ENCODE assay signal across 6 cellular contexts in the genomic region with DNA sequence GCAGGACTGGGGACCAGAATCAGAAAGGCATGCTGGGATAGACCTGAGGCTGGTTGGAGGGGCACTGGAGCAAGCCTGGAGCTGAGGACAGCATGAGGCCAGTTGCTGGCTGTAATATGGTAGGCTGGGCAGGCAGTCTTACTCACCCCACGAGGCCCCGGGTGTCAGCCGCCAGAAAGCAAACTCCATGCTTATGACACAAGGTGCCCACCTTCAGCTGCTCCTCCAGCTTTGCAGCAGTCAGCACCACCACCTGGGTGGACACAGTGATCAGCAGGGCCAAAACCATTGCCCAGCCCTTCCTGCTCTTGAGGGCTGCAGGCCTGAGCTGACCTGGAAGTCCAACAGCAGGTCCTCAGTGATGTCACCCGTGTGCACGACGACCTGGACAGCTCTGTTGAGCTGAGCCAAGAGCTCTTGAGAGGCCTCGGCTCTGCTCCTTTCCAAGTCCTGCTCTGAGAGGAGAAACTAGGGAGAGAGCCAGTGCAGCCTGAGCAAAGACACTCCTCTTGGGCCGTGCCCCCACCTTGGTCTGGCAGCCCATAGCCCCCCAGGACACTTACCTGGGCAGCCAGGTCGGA. TPM values are rescaled to one million over a fixed set of nuclear protein-coding genes. Genes with fewer than 3 reads are reported as not detected.
DNase-seq lines count a peak whose midpoint lies in the region; TF ChIP-seq lines count a peak whose summit lies in the region.

No MANE protein-coding gene starts in this region.

- intact Hi-C loops in dorsolateral prefrontal cortex (cut with DNase I), result no loop called here
- intact Hi-C loops in sigmoid colon (cut with DNase I), result no loop called here

- no peaks in the 10 kb centered on the region for H3K27me3 ChIP-seq in dorsolateral prefrontal cortex
- H3K27me3 ChIP-seq in sigmoid colon, result no peaks in the 10 kb centered on the region

- H3K4me3 ChIP-seq in dorsolateral prefrontal cortex (peak overlapping the region in 58 of 59 donors; percentile 11 to 67 (median 47)), sigmoid colon (peak overlapping the region; percentile 44 to 60 (median 58))

- 34 to 47% methylated on average over 9 of the region's 9 CpGs for WGBS in sigmoid colon, 2 donors

- no peak for TF ChIP-seq POLR2A in sigmoid colon (IDR thresholded peaks at IDR 0.05)

- H3K36me3 ChIP-seq in KOPT-K1 (ENCODE audit: insufficient read depth, low read length), result peaks cover 38% of the 10 kb centered on the region; the same call in 1 of the 2 replicates
- peaks cover 3 to 35% (median 10%) of the 10 kb centered on the region in 4 donors for H3K36me3 ChIP-seq in sigmoid colon

- no peaks in the 10 kb centered on the region for H3K9me3 ChIP-seq in KOPT-K1 (ENCODE audit: insufficient read depth, low read length, poor library complexity, severe bottlenecking)
- H3K9me3 ChIP-seq in sigmoid colon, result no peaks in the 10 kb centered on the region

- TF ChIP-seq EP300 in sigmoid colon (IDR thresholded peaks at IDR 0.05), result no peak

- H3K27ac ChIP-seq in KOPT-K1 (ENCODE audit: low read depth, low read length, poor library complexity, severe bottlenecking) (peak overlapping the region; percentile 88), dorsolateral prefrontal cortex (peak overlapping the region in 46 of 59 donors; percentile 1 to 88 (median 68)), sigmoid colon (peak overlapping the region; percentile 79 to 82 (median 81))

- H3K4me1 ChIP-seq in sigmoid colon, result peaks cover 0 to 24% (median 18%) of the 10 kb centered on the region in 4 donors

- DNase-seq in dorsolateral prefrontal cortex, result no peak
- no peak for DNase-seq in sigmoid colon
- no peak for DNase-seq in NCI-H1092 (lab: John Stamatoyannopoulos, UW)
- DNase-seq in NK-92 (lab: John Stamatoyannopoulos, UW; ENCODE audit: unreplicated experiment), result no peak
- DNase-seq in HUDEP-2 (lab: John Stamatoyannopoulos, UW; ENCODE audit: unreplicated experiment in 76 of 76), result no peak

- TF ChIP-seq CTCF in dorsolateral prefrontal cortex (IDR thresholded peaks at IDR 0.05 in 54 of 56, conservative IDR thresholded peaks at IDR 0.05 in 2 of 56; ENCODE audit: low read depth in 1 of 56, partially characterized antibody in 56 of 56) (no peak), sigmoid colon (IDR thresholded peaks at IDR 0.05) (no peak)

RNA-seq across cellular contexts. Expression of gene UBA7, which starts 0.7 kb away (rescaled TPM):
- 10 to 100 TPM in 118 of 120 experiments, 1 to 10 TPM in 2; 9.9 to 55.4 (median 21.1) TPM for total RNA-seq in dorsolateral prefrontal cortex
- total RNA-seq in sigmoid colon, result 10 to 100 TPM; 28.5 to 74.2 (median 55.7) TPM
- 10 to 100 TPM; 15.6 to 92.6 (median 22.9) TPM for polyA plus RNA-seq in sigmoid colon

RNA-seq across cellular contexts. Expression of gene INKA1, which starts 9.9 kb away (rescaled TPM):
- 1 to 10 TPM; 1.6 to 8.8 (median 5.3) TPM for total RNA-seq in dorsolateral prefrontal cortex
- total RNA-seq in sigmoid colon, result 1 to 10 TPM in 3 of 4 donors, under 1 TPM in 1; 0.95 to 5.0 (median 4.1) TPM
- 1 to 10 TPM in 1 of 3 donors, under 1 TPM in 1, not detected in 1; 0.60 to 3.5 TPM for polyA plus RNA-seq in sigmoid colon

RNA-seq across cellular contexts. Expression of gene CDHR4, which starts 13.3 kb away (rescaled TPM):
- under 1 TPM in 8 of 120 experiments, not detected in 112; 0.19 to 0.84 (median 0.50) TPM for total RNA-seq in dorsolateral prefrontal cortex
- total RNA-seq in sigmoid colon, result 1 to 10 TPM in 1 of 4 donors, under 1 TPM in 2, not detected in 1; 0.27 to 1.1 (median 0.99) TPM
- polyA plus RNA-seq in sigmoid colon, result under 1 TPM in 1 of 3 donors, not detected in 2; 0.16 TPM

RNA-seq across cellular contexts. Expression of gene IP6K1, which starts 26.7 kb away (rescaled TPM):
- total RNA-seq in dorsolateral prefrontal cortex (100 to 1,000 TPM in 104 of 120 experiments, 10 to 100 TPM in 16; 82.9 to 160 (median 118) TPM), sigmoid colon (10 to 100 TPM; 29.1 to 37.1 (median 33.7) TPM)
- polyA plus RNA-seq in sigmoid colon, result 10 to 100 TPM; 13.8 to 27.1 (median 21.0) TPM

RNA-seq across cellular contexts. Expression of gene TRAIP, which starts 43.4 kb away (rescaled TPM):
- total RNA-seq in dorsolateral prefrontal cortex (1 to 10 TPM in 116 of 120 experiments, under 1 TPM in 4; 0.38 to 9.2 (median 3.0) TPM), sigmoid colon (1 to 10 TPM in 3 of 4 donors, under 1 TPM in 1; 0.54 to 1.8 (median 1.6) TPM)
- polyA plus RNA-seq in sigmoid colon, result 1 to 10 TPM; 1.2 to 7.1 (median 1.4) TPM
